ENCODE assay signal across 19 cellular contexts in genomic region chr18:52352920-52353319, GRCh38. TPM values are rescaled to one million over a fixed set of nuclear protein-coding genes. Genes with fewer than 3 reads are reported as not detected.
A peak's percentile ranks its signal among the peaks of the same experiment; 100 is the strongest.
DNase-seq lines count a peak whose midpoint lies in the region; ATAC-seq and TF ChIP-seq lines count a peak whose summit lies in the region.
"Had no signal": no experiment of that assay in that cellular context is flagged by ENCODE, and none has a peak within 500 bp of the region (broad histone marks: within the 10 kb centered on the region; RNA-seq: fewer than 3 reads in every experiment).

No MANE protein-coding gene starts in this region.

- CTCF ChIA-PET in A673 (lab: Charles Lee), result no interaction called here

- no peak overlapping the region for H2BK120ac ChIP-seq in neuronal stem cell (ENCODE audit: low read depth, low read length)

- peaks cover 44% of the 10 kb centered on the region for H3K4me1 ChIP-seq in A673 (ENCODE audit: insufficient read depth, low read length, poor library complexity, severe bottlenecking)
- no peaks in the 10 kb centered on the region for H3K4me1 ChIP-seq in neuronal stem cell (ENCODE audit: control insufficient read depth in 2 of 2, insufficient read depth in 1 of 2, low read depth in 1 of 2, low read length in 2 of 2)
- H3K4me1 ChIP-seq: A549 had no signal

- no peak overlapping the region for H3K23ac ChIP-seq in neuronal stem cell (ENCODE audit: low read depth, low read length, poor library complexity)

- H3K27me3 ChIP-seq in A673 (replicated peaks; ENCODE audit: insufficient read depth, low read depth, low read length, poor library complexity) (no peaks in the 10 kb centered on the region), neuronal stem cell (ENCODE audit: control insufficient read depth in 3 of 3, insufficient read depth in 3 of 3, low read depth in 1 of 3, low read length in 3 of 3) (no peaks in the 10 kb centered on the region)

- H3K27ac Mint-ChIP-seq in activated T-helper 1 cell treated with anti-CD3 and anti-CD28 coated beads, Interleukin-12 subunit alpha, Interleukin-12 subunit beta, Interleukin-2, Interleukin-4 antibody, amounts not matched to agents 30 ng/mL and 10 ng/mL and 1 ng/mL, durations not matched to agents 14 hours and 24 hours and 36 hours, result no peak overlapping the region
- H3K27ac Mint-ChIP-seq: CD4-positive, CD25-positive, alpha-beta regulatory T cell; CD8-positive, alpha-beta memory T cell had no signal

- H2AFZ ChIP-seq in neuronal stem cell (ENCODE audit: low read length), result peak overlapping the region; percentile 51

- no peak overlapping the region for H2BK5ac ChIP-seq in neuronal stem cell (ENCODE audit: low read length)

- H2AK5ac ChIP-seq in neuronal stem cell (ENCODE audit: low read depth, low read length), result no peak overlapping the region

- H4K8ac ChIP-seq in neuronal stem cell (ENCODE audit: low read depth, low read length), result no peak overlapping the region

- H3K36me3 ChIP-seq in A673 (ENCODE audit: insufficient read depth, low read length, poor library complexity, severe bottlenecking) (peaks cover 19% of the 10 kb centered on the region), neuronal stem cell (replicated peaks in 1 of 2; ENCODE audit: control insufficient read depth in 2 of 2, insufficient read depth in 2 of 2, low read length in 2 of 2) (no peaks in the 10 kb centered on the region)

- TF ChIP-seq POLR2A in erythroblast (IDR thresholded peaks at IDR 0.05; ENCODE audit: low read length), result no peak

- no TSS peak for BruUV-seq in A673 (replicated peaks; lab: Mats Ljungman, UMichigan)

- DNase-seq in A673 (ENCODE audit: low spot score), result no peak
- DNase-seq in Jurkat, Clone E6-1 (ENCODE audit: low read depth, low spot score), result peak; percentile 89
- DNase-seq in caudate nucleus (lab: John Stamatoyannopoulos, UW), result no peak
- DNase-seq in neuronal stem cell (ENCODE audit: low spot score), result no peak
- no peak for DNase-seq in NCI-H82 treated with DMSO at 0.1 percent for 48 hours (lab: John Stamatoyannopoulos, UW; ENCODE audit: unreplicated experiment)
- no peak for DNase-seq in erythroblast (lab: John Stamatoyannopoulos, UW)
- DNase-seq in activated T-helper 1 cell treated with anti-CD3 and anti-CD28 coated beads, Interleukin-12 subunit alpha, Interleukin-12 subunit beta, Interleukin-2, Interleukin-4 antibody, amounts not matched to agents 30 ng/mL and 10 ng/mL and 1 ng/mL, durations not matched to agents 14 hours and 24 hours and 36 hours (ENCODE audit: low spot score), result no peak
- DNase-seq: CD4-positive, CD25-positive, alpha-beta regulatory T cell; CD8-positive, alpha-beta memory T cell; COR-L47; DMS 273 treated with DMSO at 0.1 percent for 48 hours; GDM1; GOT3; HCEC 1CT had no signal

- no peak overlapping the region for H3K14ac ChIP-seq in neuronal stem cell (ENCODE audit: low read length)

- no peak overlapping the region for H3K4me3 Mint-ChIP-seq in activated T-helper 1 cell treated with anti-CD3 and anti-CD28 coated beads, Interleukin-12 subunit alpha, Interleukin-12 subunit beta, Interleukin-2, Interleukin-4 antibody, amounts not matched to agents 30 ng/mL and 10 ng/mL and 1 ng/mL, durations not matched to agents 14 hours and 24 hours and 36 hours
- H3K4me3 Mint-ChIP-seq: CD4-positive, CD25-positive, alpha-beta regulatory T cell; CD8-positive, alpha-beta memory T cell had no signal

- H3K9ac ChIP-seq in neuronal stem cell (ENCODE audit: low read depth, low read length, poor library complexity), result no peak overlapping the region

- no peaks in the 10 kb centered on the region for H3K9me3 Mint-ChIP-seq in activated T-helper 1 cell treated with anti-CD3 and anti-CD28 coated beads, Interleukin-12 subunit alpha, Interleukin-12 subunit beta, Interleukin-2, Interleukin-4 antibody, amounts not matched to agents 30 ng/mL and 10 ng/mL and 1 ng/mL, durations not matched to agents 14 hours and 24 hours and 36 hours

- H3K4me3 ChIP-seq in A673 (ENCODE audit: low read depth, low read length, poor library complexity, severe bottlenecking) (no peak overlapping the region), neuronal stem cell (ENCODE audit: low read length in 2 of 2) (no peak overlapping the region)
- no peak overlapping the region for H3K4me3 ChIP-seq in Jurkat, Clone E6-1 (ENCODE audit: low read length)
- H3K4me3 ChIP-seq: A549 had no signal

- H3K27ac ChIP-seq in A673 (ENCODE audit: low read depth, low read length, poor library complexity, severe bottlenecking) (peak overlapping the region; percentile 32), caudate nucleus (ENCODE audit: low read depth, low read length) (peak overlapping the region; percentile 96), neuronal stem cell (replicated peaks; ENCODE audit: low read length) (no peak overlapping the region)
- H3K27ac ChIP-seq: 22Rv1, A549 had no signal

- WGBS in neuronal stem cell (ENCODE audit: extremely low coverage in 2 of 2, insufficient read length in 2 of 2, insufficient replicate concordance in 1 of 2), 2 donors, result no CpG with 5 or more reads among the region's 3 CpGs

- H2BK12ac ChIP-seq in neuronal stem cell (ENCODE audit: low read length), result no peak overlapping the region

- H3K27me3 Mint-ChIP-seq in activated T-helper 1 cell treated with anti-CD3 and anti-CD28 coated beads, Interleukin-12 subunit alpha, Interleukin-12 subunit beta, Interleukin-2, Interleukin-4 antibody, amounts not matched to agents 30 ng/mL and 10 ng/mL and 1 ng/mL, durations not matched to agents 14 hours and 24 hours and 36 hours (ENCODE audit: insufficient read depth), result no peaks in the 10 kb centered on the region
- H3K27me3 Mint-ChIP-seq: CD4-positive, CD25-positive, alpha-beta regulatory T cell; CD8-positive, alpha-beta memory T cell had no signal

- no peaks in the 10 kb centered on the region for H3K4me1 Mint-ChIP-seq in activated T-helper 1 cell treated with anti-CD3 and anti-CD28 coated beads, Interleukin-12 subunit alpha, Interleukin-12 subunit beta, Interleukin-2, Interleukin-4 antibody, amounts not matched to agents 30 ng/mL and 10 ng/mL and 1 ng/mL, durations not matched to agents 14 hours and 24 hours and 36 hours (ENCODE audit: low read depth)
- H3K4me1 Mint-ChIP-seq: CD4-positive, CD25-positive, alpha-beta regulatory T cell; CD8-positive, alpha-beta memory T cell had no signal

- no peak overlapping the region for H3K4ac ChIP-seq in neuronal stem cell (ENCODE audit: low read length)

- no peak overlapping the region for H3K4me2 ChIP-seq in neuronal stem cell (ENCODE audit: insufficient read depth, low read length, poor library complexity, severe bottlenecking)
- H3K4me2 ChIP-seq: A549 had no signal

- H3K9me3 ChIP-seq in A673 (ENCODE audit: low read depth, low read length, poor library complexity, severe bottlenecking) (no peaks in the 10 kb centered on the region), neuronal stem cell (replicated peaks in 1 of 2; ENCODE audit: control insufficient read depth in 2 of 2, insufficient read depth in 1 of 2, low read depth in 1 of 2, low read length in 2 of 2) (no peaks in the 10 kb centered on the region)
- H3K9me3 ChIP-seq: A549 had no signal

- H3K79me1 ChIP-seq in neuronal stem cell (ENCODE audit: low read depth, low read length), result no peaks in the 10 kb centered on the region

- no peak for ATAC-seq in GM18858 (IDR thresholded peaks at IDR 0.05; ENCODE audit: unreplicated experiment)
- ATAC-seq: A549 had no signal

- no peaks in the 10 kb centered on the region for H3K36me3 Mint-ChIP-seq in activated T-helper 1 cell treated with anti-CD3 and anti-CD28 coated beads, Interleukin-12 subunit alpha, Interleukin-12 subunit beta, Interleukin-2, Interleukin-4 antibody, amounts not matched to agents 30 ng/mL and 10 ng/mL and 1 ng/mL, durations not matched to agents 14 hours and 24 hours and 36 hours (ENCODE audit: low read depth)
- H3K36me3 Mint-ChIP-seq: CD4-positive, CD25-positive, alpha-beta regulatory T cell; CD8-positive, alpha-beta memory T cell had no signal

- intact Hi-C loops in A673 (cut with micrococcal nuclease; ENCODE audit: unreplicated experiment), result no loop called here
- intact Hi-C loops in activated T-helper 1 cell treated with anti-CD3 and anti-CD28 coated beads, Interleukin-12 subunit alpha, Interleukin-12 subunit beta, Interleukin-2, Interleukin-4 antibody, amounts not matched to agents 30 ng/mL and 10 ng/mL and 1 ng/mL, durations not matched to agents 14 hours and 24 hours and 36 hours (cut with micrococcal nuclease), result no loop called here

- POLR2A ChIA-PET in A673 (lab: Charles Lee; ENCODE audit: low non-redundant PET), result no interaction called here

- no peak for TF ChIP-seq CTCF in A673 (conservative IDR thresholded peaks at IDR 0.05; ENCODE audit: low read depth, low read length)

- no peak overlapping the region for H2BK15ac ChIP-seq in neuronal stem cell (ENCODE audit: low read length)

- H4K91ac ChIP-seq in neuronal stem cell (ENCODE audit: low read depth, low read length, poor library complexity), result no peak overlapping the region

- H3K18ac ChIP-seq in neuronal stem cell (ENCODE audit: low read length), result no peak overlapping the region

RNA-seq across cellular contexts. Expression of gene DCC, which starts 12.9 kb away (rescaled TPM):
- 93.0 and 99.5 TPM in 2 replicates for total RNA-seq in A673 (2021)
- not detected for polyA plus RNA-seq in Jurkat, Clone E6-1 (2012; ENCODE audit: insufficient read depth, insufficient read length)
- polyA plus RNA-seq in neuronal stem cell (2013, experiment 1 of 2), result 0.85 TPM
- polyA plus RNA-seq in neuronal stem cell (2013, experiment 2 of 2), result 0.94 TPM
- total RNA-seq in activated T-helper 1 cell treated with anti-CD3 and anti-CD28 coated beads, Interleukin-12 subunit alpha, Interleukin-12 subunit beta, Interleukin-2, Interleukin-4 antibody, amounts not matched to agents 30 ng/mL and 10 ng/mL and 1 ng/mL, durations not matched to agents 14 hours and 24 hours and 36 hours, result not detected in 2 replicates
- total RNA-seq: CD4-positive, CD25-positive, alpha-beta regulatory T cell; CD8-positive, alpha-beta memory T cell; Daoy; HT-29 had no signal
- polyA plus RNA-seq: CD4-positive, CD25-positive, alpha-beta regulatory T cell; CD8-positive, alpha-beta memory T cell had no signal

Comparison
In these comparisons a context has a peak if more than half of its experiments do, and no peak if none do; other contexts are left out.
1. RNA of gene DCC, which starts 12.9 kb away (total RNA-seq): 93.0 to 99.5 TPM in A673; not detected in activated T-helper 1 cell treated with anti-CD3 and anti-CD28 coated beads, Interleukin-12 subunit alpha, Interleukin-12 subunit beta, Interleukin-2, Interleukin-4 antibody, amounts not matched to agents 30 ng/mL and 10 ng/mL and 1 ng/mL, durations not matched to agents 14 hours and 24 hours and 36 hours; every median in the first group is over 10 times any median in the second.